Comparison of ENCODE assay signal across 8 cellular contexts in the genomic region with DNA sequence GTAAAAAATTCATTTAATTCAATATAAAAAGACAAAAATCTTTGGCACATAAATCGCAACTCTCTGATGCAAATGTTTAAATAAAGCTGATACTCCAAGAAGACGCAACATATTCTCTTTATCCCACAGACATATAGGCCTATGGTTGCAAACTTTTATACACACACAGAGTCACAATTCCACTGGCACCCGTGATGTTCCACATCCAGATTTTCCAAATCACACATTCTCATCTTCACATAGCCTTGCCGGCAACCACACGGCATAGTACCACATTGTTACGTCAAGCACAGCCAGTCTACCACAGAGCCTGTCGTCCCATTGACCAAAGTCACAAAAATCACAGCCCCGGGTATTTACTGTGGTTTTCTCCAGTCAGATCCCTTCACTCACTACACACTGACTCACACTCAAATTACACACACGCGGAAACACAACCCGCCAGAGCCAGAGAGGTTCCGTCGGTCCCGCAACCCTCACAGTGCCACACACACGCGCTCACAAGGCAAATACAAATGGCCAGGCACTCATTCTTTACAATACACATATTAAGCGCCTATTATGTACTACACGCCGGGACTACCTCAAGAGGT. TPM values are rescaled to one million over a fixed set of nuclear protein-coding genes. Genes with fewer than 3 reads are reported as not detected.
DNase-seq lines count a peak whose midpoint lies in the region; ATAC-seq, FAIRE-seq and TF ChIP-seq lines count a peak whose summit lies in the region.

No MANE protein-coding gene starts in this region.

- TF ChIP-seq EP300 in HepG2 (IDR thresholded peaks at IDR 0.05; ENCODE audit: low read depth in 2 of 2, low read length in 2 of 2), result no peak
- no peak for TF ChIP-seq EP300 in HepG2 (CRISPR knock-in tag; IDR thresholded peaks at IDR 0.05; ENCODE audit: borderline replicate concordance)

- H3K4me2 ChIP-seq in HepG2 (ENCODE audit: low read depth, low read length), result peak overlapping the region; percentile 94

- H3K27ac ChIP-seq in CD4-positive, CD25-positive, alpha-beta regulatory T cell (ENCODE audit: insufficient read depth, low read length, poor library complexity, severe bottlenecking), result peak overlapping the region; percentile 87
- peak overlapping the region; percentile 75 for H3K27ac ChIP-seq in colonic mucosa
- peak overlapping the region; percentile 78 for H3K27ac ChIP-seq in HepG2 (ENCODE audit: extremely low read length, insufficient read depth, low read length)

- peaks cover 10% of the 10 kb centered on the region for H3K79me2 ChIP-seq in HepG2 (ENCODE audit: insufficient read depth, low read length)

- POLR2A ChIA-PET in HepG2 (lab: Yijun Ruan, JAX), result interaction anchor here (1.7 to 2.7 kb wide), 2 partner anchors 26 to 94 kb away, joined by 7 to 24 read pairs; partner anchors contain the start of genes PSMC4 and ZNF780A

- ATAC-seq in CD4-positive, CD25-positive, alpha-beta regulatory T cell (ENCODE audit: low read depth in 2 of 2), result peak; percentile 46 to 61
- ATAC-seq in GM19023 (IDR thresholded peaks at IDR 0.05; ENCODE audit: unreplicated experiment), result peak; percentile 36
- ATAC-seq in HG03457 (IDR thresholded peaks at IDR 0.05; ENCODE audit: unreplicated experiment), result peak; percentile 19
- peak; percentile 64 for ATAC-seq in HepG2
- peak; percentile 56 to 60 for ATAC-seq in stimulated activated naive B cell treated with anti-CD40 and anti-IgM and Interleukin-4, amounts not matched to agents 10 μg/mL and 1 μg/mL and 100 μg/mL, for 72 hours (replicated peaks)
- no peak for ATAC-seq in HG02763 (IDR thresholded peaks at IDR 0.05; ENCODE audit: unreplicated experiment)

- intact Hi-C loops in colonic mucosa (cut with DNase I), result no loop called here
- intact Hi-C loops in HepG2 (cut with micrococcal nuclease; ENCODE audit: unreplicated experiment), result loop anchor here (2.0 kb wide), 2 partner anchors 26 to 58 kb away; partner anchors contain the start of gene PSMC4

- peaks cover 19 to 54% (median 44%) of the 10 kb centered on the region in 4 donors for H3K4me1 Mint-ChIP-seq in CD4-positive, CD25-positive, alpha-beta regulatory T cell
- peaks cover 13 to 33% of the 10 kb centered on the region in 2 donors for H3K4me1 Mint-ChIP-seq in stimulated activated naive B cell treated with anti-CD40 and anti-IgM and Interleukin-4, amounts not matched to agents 10 μg/mL and 1 μg/mL and 100 μg/mL, for 72 hours

- FAIRE-seq in HepG2 (lab: Jason Lieb, UNC), result no peak

- no peaks in the 10 kb centered on the region for H4K20me1 ChIP-seq in HepG2 (ENCODE audit: insufficient read depth, low read length)

- no peaks in the 10 kb centered on the region for H3K27me3 ChIP-seq in CD4-positive, CD25-positive, alpha-beta regulatory T cell (ENCODE audit: control insufficient read depth, insufficient read depth, low read length)
- no peaks in the 10 kb centered on the region for H3K27me3 ChIP-seq in colonic mucosa
- H3K27me3 ChIP-seq in HepG2 (ENCODE audit: control insufficient read depth in 1 of 2, insufficient read depth in 2 of 2, low read length in 2 of 2), result no peaks in the 10 kb centered on the region; a peak in 1 of 5 replicates

- WGBS in HepG2 (ENCODE audit: low lambda C conversion rate), result 6% methylated on average over 19 of the region's 19 CpGs

- peak in 1 of 3 donors; percentile 21 for DNase-seq in CD4-positive, CD25-positive, alpha-beta regulatory T cell
- peak; percentile 54 for DNase-seq in SK-MEL-5 (ENCODE audit: low read depth, low spot score)
- DNase-seq in colonic mucosa, result no peak
- peak; percentile 27 for DNase-seq in HepG2 (ENCODE audit: low spot score)
- peak; percentile 40 for DNase-seq in stimulated activated naive B cell treated with anti-CD40 and anti-IgM and Interleukin-4, amounts not matched to agents 10 μg/mL and 1 μg/mL and 100 μg/mL, for 72 hours

- in situ Hi-C loops in SK-MEL-5 (cut with HindIII; ENCODE audit: low pct_unique_long_range_greater_than_20kb, low sequenced_read_pairs) (no loop called here), HepG2 (cut with HindIII; ENCODE audit: extremely low pct_ligation_motif_present, low pct_unique_long_range_greater_than_20kb) (no loop called here)

- BruUV-seq in HepG2 (replicated peaks; lab: Mats Ljungman, UMichigan), result TSS peak; percentile 89

- peak overlapping the region; percentile 89 for H3K4me3 ChIP-seq in CD4-positive, CD25-positive, alpha-beta regulatory T cell (ENCODE audit: low read depth, low read length)
- H3K4me3 ChIP-seq in colonic mucosa, result peak overlapping the region; percentile 64
- H3K4me3 ChIP-seq in HepG2 (replicated peaks in 1 of 3; ENCODE audit: insufficient read depth in 1 of 3, low read depth in 2 of 3, low read length in 3 of 3), result peak overlapping the region; percentile 79 to 93 (median 81)

- TF ChIP-seq CTCF in colonic mucosa (IDR thresholded peaks at IDR 0.05) (no peak), HepG2 (CRISPR knock-in tag; IDR thresholded peaks at IDR 0.05) (no peak)

- H3K36me3 ChIP-seq in CD4-positive, CD25-positive, alpha-beta regulatory T cell (ENCODE audit: control insufficient read depth, insufficient read depth, low read length), result peaks cover 4% of the 10 kb centered on the region
- H3K36me3 ChIP-seq in colonic mucosa, result no peaks in the 10 kb centered on the region
- H3K36me3 ChIP-seq in HepG2 (replicated peaks in 1 of 2; ENCODE audit: control insufficient read depth in 1 of 2, insufficient read depth in 2 of 2, low read length in 2 of 2), result no peaks in the 10 kb centered on the region

- H3K27me3 Mint-ChIP-seq in CD4-positive, CD25-positive, alpha-beta regulatory T cell, result no peaks in the 10 kb centered on the region
- H3K27me3 Mint-ChIP-seq in stimulated activated naive B cell treated with anti-CD40 and anti-IgM and Interleukin-4, amounts not matched to agents 10 μg/mL and 1 μg/mL and 100 μg/mL, for 72 hours, result no peaks in the 10 kb centered on the region

- CTCF ChIA-PET in HepG2 (lab: Yijun Ruan, JAX; ENCODE audit: low intra/inter-chr PET ratio, low total read pairs), result no interaction called here

- no peak overlapping the region for H2AFZ ChIP-seq in HepG2 (ENCODE audit: low read length)

- peaks cover 0 to 17% of the 10 kb centered on the region in 2 experiments for H3K9me3 ChIP-seq in CD4-positive, CD25-positive, alpha-beta regulatory T cell (ENCODE audit: control insufficient read depth in 2 of 2, low read length in 2 of 2)
- H3K9me3 ChIP-seq in colonic mucosa (no peaks in the 10 kb centered on the region), HepG2 (ENCODE audit: low read length) (peaks cover 11% of the 10 kb centered on the region; the same call in 1 of the 2 replicates)

- H3K27ac Mint-ChIP-seq in CD4-positive, CD25-positive, alpha-beta regulatory T cell, result peak overlapping the region; percentile 92 to 99 (median 95)
- peak overlapping the region; percentile 97 for H3K27ac Mint-ChIP-seq in stimulated activated naive B cell treated with anti-CD40 and anti-IgM and Interleukin-4, amounts not matched to agents 10 μg/mL and 1 μg/mL and 100 μg/mL, for 72 hours

- H3K4me3 Mint-ChIP-seq in CD4-positive, CD25-positive, alpha-beta regulatory T cell, result peak overlapping the region; percentile 94 to 99 (median 96)
- H3K4me3 Mint-ChIP-seq in stimulated activated naive B cell treated with anti-CD40 and anti-IgM and Interleukin-4, amounts not matched to agents 10 μg/mL and 1 μg/mL and 100 μg/mL, for 72 hours, result peak overlapping the region; percentile 90 to 95

- H3K36me3 Mint-ChIP-seq in CD4-positive, CD25-positive, alpha-beta regulatory T cell, result peaks cover 17% of the 10 kb centered on the region
- peaks cover 13 to 24% of the 10 kb centered on the region in 2 donors for H3K36me3 Mint-ChIP-seq in stimulated activated naive B cell treated with anti-CD40 and anti-IgM and Interleukin-4, amounts not matched to agents 10 μg/mL and 1 μg/mL and 100 μg/mL, for 72 hours

- H3K9me3 Mint-ChIP-seq in CD4-positive, CD25-positive, alpha-beta regulatory T cell, result peaks cover 0 to 13% (median 2%) of the 10 kb centered on the region in 7 donors
- H3K9me3 Mint-ChIP-seq in stimulated activated naive B cell treated with anti-CD40 and anti-IgM and Interleukin-4, amounts not matched to agents 10 μg/mL and 1 μg/mL and 100 μg/mL, for 72 hours, result peaks cover 5% of the 10 kb centered on the region in 2 donors

- TF ChIP-seq RAD21 in HepG2 (CRISPR knock-in tag; IDR thresholded peaks at IDR 0.05), result no peak

- no peak for TF ChIP-seq POLR2A in HepG2 (IDR thresholded peaks at IDR 0.05; ENCODE audit: insufficient read depth in 1 of 2, low read depth in 2 of 2, low read length in 2 of 2)

- peaks cover 17% of the 10 kb centered on the region for H3K4me1 ChIP-seq in CD4-positive, CD25-positive, alpha-beta regulatory T cell (ENCODE audit: control insufficient read depth, insufficient read depth, low read length, poor library complexity, severe bottlenecking)
- no peaks in the 10 kb centered on the region for H3K4me1 ChIP-seq in colonic mucosa
- peaks cover 23% of the 10 kb centered on the region for H3K4me1 ChIP-seq in HepG2 (ENCODE audit: insufficient read depth, low read length)

- H3K9ac ChIP-seq in colonic mucosa (ENCODE audit: low read depth in 2 of 2, low read length in 2 of 2) (peak overlapping the region; percentile 81 to 92), HepG2 (ENCODE audit: insufficient read depth, low read depth, low read length) (peak overlapping the region; percentile 83)

RNA-seq across cellular contexts. Expression of gene ZNF546, which starts 0.5 kb away (rescaled TPM):
- total RNA-seq in CD4-positive, CD25-positive, alpha-beta regulatory T cell, result 2.3 TPM
- polyA plus RNA-seq in CD4-positive, CD25-positive, alpha-beta regulatory T cell, result 1 to 10 TPM; 4.8 to 5.8 (median 5.4) TPM
- 2.0 and 6.4 TPM in 2 replicates for total RNA-seq in SK-MEL-5 (2014; rRNA removed; shearing (Covaris generic))
- 0.61 and 2.1 TPM in 2 replicates for polyA plus RNA-seq in SK-MEL-5 (2015; cell fraction: cytosol; rRNA removed)
- 2.6 and 4.4 TPM in 2 replicates for polyA plus RNA-seq in SK-MEL-5 (2015; cell fraction: nucleus; rRNA removed)
- total RNA-seq in colonic mucosa (1 to 10 TPM; 1.1 to 1.3 TPM), HepG2 (2016; rRNA removed; fragmentation: Illumina TruSeq; extraction: Trizol) (4.1 and 6.0 TPM in 2 replicates)
- total RNA-seq in HepG2 (2016; cell fraction: cytosol; rRNA removed; fragmentation: Illumina TruSeq; extraction: Trizol; ENCODE audit: low read depth), result 0.18 and 0.20 TPM in 2 replicates
- 4.6 and 6.1 TPM in 2 replicates for total RNA-seq in HepG2 (2016; cell fraction: insoluble cytoplasmic fraction; rRNA removed; fragmentation: Illumina TruSeq; extraction: Trizol)
- 1.4 and 2.4 TPM in 2 replicates for total RNA-seq in HepG2 (2016; cell fraction: membrane; rRNA removed; fragmentation: Illumina TruSeq; extraction: Trizol)
- total RNA-seq in HepG2 (2016; cell fraction: nucleus; rRNA removed; fragmentation: Illumina TruSeq; extraction: Trizol), result 6.4 and 7.1 TPM in 2 replicates
- 2.2 and 2.5 TPM in 2 replicates for polyA plus RNA-seq in HepG2 (2011; rRNA removed)
- polyA plus RNA-seq in HepG2 (2011; cell fraction: cytosol; rRNA removed), result 0.74 and 1.4 TPM in 2 replicates
- polyA plus RNA-seq in HepG2 (2011; cell fraction: nucleus; rRNA removed), result 2.0 and 2.9 TPM in 2 replicates
- 1.3 and 2.1 TPM in 2 replicates for polyA plus RNA-seq in HepG2 (2012)
- 0.05 and 0.28 TPM in 2 replicates for polyA plus RNA-seq in HepG2 (2016; cell fraction: cytosol; fragmentation: Illumina TruSeq; extraction: Trizol; ENCODE audit: low read depth)
- 2.7 and 2.8 TPM in 2 replicates for polyA plus RNA-seq in HepG2 (2016; cell fraction: insoluble cytoplasmic fraction; fragmentation: Illumina TruSeq; extraction: Trizol; ENCODE audit: low read depth)
- 0.25 and 0.58 TPM in 2 replicates for polyA plus RNA-seq in HepG2 (2016; cell fraction: membrane; fragmentation: Illumina TruSeq; extraction: Trizol; ENCODE audit: low read depth)
- polyA plus RNA-seq in HepG2 (2016; cell fraction: nucleus; fragmentation: Illumina TruSeq; extraction: Trizol; ENCODE audit: insufficient read depth, low read depth), result 6.0 and 6.4 TPM in 2 replicates
- polyA minus RNA-seq in HepG2 (2011; rRNA and poly(A)+ RNA removed; ENCODE audit: low replicate concordance), result 4.0 and 5.1 TPM in 2 replicates
- polyA minus RNA-seq in HepG2 (2011; cell fraction: cytosol; rRNA and poly(A)+ RNA removed), result 1.8 and 2.4 TPM in 2 replicates
- 14.5 and 15.5 TPM in 2 replicates for polyA minus RNA-seq in HepG2 (2011; cell fraction: nucleus; rRNA and poly(A)+ RNA removed)

RNA-seq across cellular contexts. Expression of gene PSMC4, which starts 25.3 kb away (rescaled TPM):
- total RNA-seq in CD4-positive, CD25-positive, alpha-beta regulatory T cell, result 105 TPM
- 100 to 1,000 TPM in 2 of 4 donors, 10 to 100 TPM in 2; 89.9 to 122 (median 101) TPM for polyA plus RNA-seq in CD4-positive, CD25-positive, alpha-beta regulatory T cell
- total RNA-seq in SK-MEL-5 (2014; rRNA removed; shearing (Covaris generic)), result 162 and 174 TPM in 2 replicates
- 149 and 151 TPM in 2 replicates for polyA plus RNA-seq in SK-MEL-5 (2015; cell fraction: cytosol; rRNA removed)
- polyA plus RNA-seq in SK-MEL-5 (2015; cell fraction: nucleus; rRNA removed), result 133 and 174 TPM in 2 replicates
- 100 to 1,000 TPM in 1 of 2 donors, 10 to 100 TPM in 1; 87.3 to 143 TPM for total RNA-seq in colonic mucosa
- 160 and 194 TPM in 2 replicates for total RNA-seq in HepG2 (2016; rRNA removed; fragmentation: Illumina TruSeq; extraction: Trizol)
- total RNA-seq in HepG2 (2016; cell fraction: cytosol; rRNA removed; fragmentation: Illumina TruSeq; extraction: Trizol; ENCODE audit: low read depth), result 22.9 and 24.6 TPM in 2 replicates
- total RNA-seq in HepG2 (2016; cell fraction: insoluble cytoplasmic fraction; rRNA removed; fragmentation: Illumina TruSeq; extraction: Trizol), result 157 and 198 TPM in 2 replicates
- total RNA-seq in HepG2 (2016; cell fraction: membrane; rRNA removed; fragmentation: Illumina TruSeq; extraction: Trizol), result 34.1 and 34.4 TPM in 2 replicates
- 67.9 and 75.8 TPM in 2 replicates for total RNA-seq in HepG2 (2016; cell fraction: nucleus; rRNA removed; fragmentation: Illumina TruSeq; extraction: Trizol)
- polyA plus RNA-seq in HepG2 (2011; rRNA removed), result 49.9 and 62.6 TPM in 2 replicates
- polyA plus RNA-seq in HepG2 (2011; cell fraction: cytosol; rRNA removed), result 45.6 and 54.0 TPM in 2 replicates
- polyA plus RNA-seq in HepG2 (2011; cell fraction: nucleus; rRNA removed), result 95.1 and 104 TPM in 2 replicates
- polyA plus RNA-seq in HepG2 (2012), result 67.0 and 85.8 TPM in 2 replicates
- 22.3 and 25.6 TPM in 2 replicates for polyA plus RNA-seq in HepG2 (2016; cell fraction: cytosol; fragmentation: Illumina TruSeq; extraction: Trizol; ENCODE audit: low read depth)
- 207 and 220 TPM in 2 replicates for polyA plus RNA-seq in HepG2 (2016; cell fraction: insoluble cytoplasmic fraction; fragmentation: Illumina TruSeq; extraction: Trizol; ENCODE audit: low read depth)
- 26.5 and 31.5 TPM in 2 replicates for polyA plus RNA-seq in HepG2 (2016; cell fraction: membrane; fragmentation: Illumina TruSeq; extraction: Trizol; ENCODE audit: low read depth)
- polyA plus RNA-seq in HepG2 (2016; cell fraction: nucleus; fragmentation: Illumina TruSeq; extraction: Trizol; ENCODE audit: insufficient read depth, low read depth), result 112 and 115 TPM in 2 replicates
- 51.8 and 59.0 TPM in 2 replicates for polyA minus RNA-seq in HepG2 (2011; rRNA and poly(A)+ RNA removed; ENCODE audit: low replicate concordance)
- polyA minus RNA-seq in HepG2 (2011; cell fraction: cytosol; rRNA and poly(A)+ RNA removed), result 28.8 and 34.9 TPM in 2 replicates
- polyA minus RNA-seq in HepG2 (2011; cell fraction: nucleus; rRNA and poly(A)+ RNA removed), result 20.9 and 24.9 TPM in 2 replicates

RNA-seq across cellular contexts. Expression of gene ZNF780B, which starts 59.7 kb away (rescaled TPM):
- 10.7 TPM for total RNA-seq in CD4-positive, CD25-positive, alpha-beta regulatory T cell
- polyA plus RNA-seq in CD4-positive, CD25-positive, alpha-beta regulatory T cell, result 10 to 100 TPM in 1 of 4 donors, 1 to 10 TPM in 3; 6.4 to 15.5 (median 7.1) TPM
- total RNA-seq in SK-MEL-5 (2014; rRNA removed; shearing (Covaris generic)), result 5.2 and 5.9 TPM in 2 replicates
- 2.4 and 13.1 TPM in 2 replicates for polyA plus RNA-seq in SK-MEL-5 (2015; cell fraction: cytosol; rRNA removed)
- 16.1 and 31.7 TPM in 2 replicates for polyA plus RNA-seq in SK-MEL-5 (2015; cell fraction: nucleus; rRNA removed)
- 10 to 100 TPM; 14.3 to 21.7 TPM for total RNA-seq in colonic mucosa
- 21.9 and 25.0 TPM in 2 replicates for total RNA-seq in HepG2 (2016; rRNA removed; fragmentation: Illumina TruSeq; extraction: Trizol)
- total RNA-seq in HepG2 (2016; cell fraction: cytosol; rRNA removed; fragmentation: Illumina TruSeq; extraction: Trizol; ENCODE audit: low read depth), result 4.0 and 5.7 TPM in 2 replicates
- total RNA-seq in HepG2 (2016; cell fraction: insoluble cytoplasmic fraction; rRNA removed; fragmentation: Illumina TruSeq; extraction: Trizol), result 19.0 and 28.3 TPM in 2 replicates
- total RNA-seq in HepG2 (2016; cell fraction: membrane; rRNA removed; fragmentation: Illumina TruSeq; extraction: Trizol), result 9.7 and 11.9 TPM in 2 replicates
- total RNA-seq in HepG2 (2016; cell fraction: nucleus; rRNA removed; fragmentation: Illumina TruSeq; extraction: Trizol), result 30.3 and 43.5 TPM in 2 replicates
- polyA plus RNA-seq in HepG2 (2011; rRNA removed), result 6.5 and 6.6 TPM in 2 replicates
- 2.0 and 2.6 TPM in 2 replicates for polyA plus RNA-seq in HepG2 (2011; cell fraction: cytosol; rRNA removed)
- 14.4 and 21.2 TPM in 2 replicates for polyA plus RNA-seq in HepG2 (2011; cell fraction: nucleus; rRNA removed)
- polyA plus RNA-seq in HepG2 (2012), result 7.5 and 9.2 TPM in 2 replicates
- polyA plus RNA-seq in HepG2 (2016; cell fraction: cytosol; fragmentation: Illumina TruSeq; extraction: Trizol; ENCODE audit: low read depth), result 0.55 and 0.95 TPM in 2 replicates
- 5.6 and 7.2 TPM in 2 replicates for polyA plus RNA-seq in HepG2 (2016; cell fraction: insoluble cytoplasmic fraction; fragmentation: Illumina TruSeq; extraction: Trizol; ENCODE audit: low read depth)
- 0.78 and 1.7 TPM in 2 replicates for polyA plus RNA-seq in HepG2 (2016; cell fraction: membrane; fragmentation: Illumina TruSeq; extraction: Trizol; ENCODE audit: low read depth)
- 22.1 and 23.1 TPM in 2 replicates for polyA plus RNA-seq in HepG2 (2016; cell fraction: nucleus; fragmentation: Illumina TruSeq; extraction: Trizol; ENCODE audit: insufficient read depth, low read depth)
- polyA minus RNA-seq in HepG2 (2011; rRNA and poly(A)+ RNA removed; ENCODE audit: low replicate concordance), result 10.8 and 11.3 TPM in 2 replicates
- polyA minus RNA-seq in HepG2 (2011; cell fraction: cytosol; rRNA and poly(A)+ RNA removed), result 4.4 and 5.1 TPM in 2 replicates
- 72.6 and 95.0 TPM in 2 replicates for polyA minus RNA-seq in HepG2 (2011; cell fraction: nucleus; rRNA and poly(A)+ RNA removed)
